ENCODE assay signal across 1 cellular context in genomic region chr17:77115947-77116346, GRCh38.
TF ChIP-seq lines count a peak whose summit lies in the region.

No MANE protein-coding gene starts in this region.

TF ChIP-seq in HepG2, 621 proteins besides CTCF, POLR2A, EP300 and RAD21:
- TF ChIP-seq PPARG (CRISPR knock-in tag; conservative IDR thresholded peaks at IDR 0.05) (no peak), HNRNPL (IDR thresholded peaks at IDR 0.05; ENCODE audit: low read depth, low read length) (no peak), ARHGAP35 (CRISPR knock-in tag; IDR thresholded peaks at IDR 0.05; ENCODE audit: borderline replicate concordance) (no peak), CREB1 (IDR thresholded peaks at IDR 0.05) (no peak), CREB1 (CRISPR knock-in tag; IDR thresholded peaks at IDR 0.05) (no peak), TRAFD1 (CRISPR knock-in tag; IDR thresholded peaks at IDR 0.05; ENCODE audit: borderline replicate concordance) (no peak), SALL1 (CRISPR knock-in tag; IDR thresholded peaks at IDR 0.05) (no peak), ZNF770 (CRISPR knock-in tag; IDR thresholded peaks at IDR 0.05) (peak; percentile 79), ZNF512 (CRISPR knock-in tag; IDR thresholded peaks at IDR 0.05) (no peak), ZNF121 (CRISPR knock-in tag; IDR thresholded peaks at IDR 0.05) (peak; percentile 80), ZNF430 (CRISPR knock-in tag; IDR thresholded peaks at IDR 0.05) (no peak), ZNF746 (CRISPR knock-in tag; IDR thresholded peaks at IDR 0.05) (no peak), NCOR1 (IDR thresholded peaks at IDR 0.05; ENCODE audit: borderline replicate concordance, low read length) (no peak)
